Comparison of ENCODE assay signal across 12 cellular contexts in genomic region chr1:115373305-115373704, GRCh38. TPM values are rescaled to one million over a fixed set of nuclear protein-coding genes. Genes with fewer than 3 reads are reported as not detected.
DNase-seq lines count a peak whose midpoint lies in the region; ATAC-seq, FAIRE-seq and TF ChIP-seq lines count a peak whose summit lies in the region.
"Had no signal": no experiment of that assay in that cellular context is flagged by ENCODE, and none has a peak within 500 bp of the region (broad histone marks: within the 10 kb centered on the region; RNA-seq: fewer than 3 reads in every experiment).

No MANE protein-coding gene starts in this region.

- peaks cover 21% of the 10 kb centered on the region for H3K4me1 ChIP-seq in osteoblast (ENCODE audit: insufficient read depth, low read length)
- H3K4me1 ChIP-seq: stomach had no signal

- no peaks in the 10 kb centered on the region for H3K9me3 Mint-ChIP-seq in mesothelial cell of epicardium
- H3K9me3 Mint-ChIP-seq: dendritic cell treated with granulocyte-macrophage colony-stimulating factor and Interleukin-4, amounts not matched to agents 40 ng/mL and 50 ng/mL, for 4 days; IgD-negative memory B cell; nephron had no signal

- no peaks in the 10 kb centered on the region for H3K79me2 ChIP-seq in osteoblast (ENCODE audit: insufficient read depth, low read length)

- H3K27me3 ChIP-seq in bronchial epithelial cell (ENCODE audit: control insufficient read depth, insufficient read depth, low read length): no peaks in the 10 kb centered on the region
- H3K27me3 ChIP-seq in osteoblast (ENCODE audit: insufficient read depth, low read length): no peaks in the 10 kb centered on the region
- H3K27me3 ChIP-seq: stomach had no signal

- H3K9me3 ChIP-seq in osteoblast (ENCODE audit: low read depth, low read length): no peaks in the 10 kb centered on the region
- H3K9me3 ChIP-seq: stomach had no signal

- H3K36me3 Mint-ChIP-seq in mesothelial cell of epicardium: no peaks in the 10 kb centered on the region
- H3K36me3 Mint-ChIP-seq: IgD-negative memory B cell had no signal

- H3K36me3 ChIP-seq in bronchial epithelial cell (ENCODE audit: control insufficient read depth, insufficient read depth, low read length) (no peaks in the 10 kb centered on the region), osteoblast (ENCODE audit: insufficient read depth, low read length) (no peaks in the 10 kb centered on the region)
- H3K36me3 ChIP-seq: stomach had no signal

- H3K4me3 ChIP-seq in bronchial epithelial cell (ENCODE audit: low read depth, low read length) (no peak overlapping the region), osteoblast (ENCODE audit: insufficient read depth, low read length) (no peak overlapping the region)
- H3K4me3 ChIP-seq: stomach had no signal

- ATAC-seq in GM18498 (IDR thresholded peaks at IDR 0.05; ENCODE audit: unreplicated experiment): no peak

- no peak overlapping the region for H3K4me2 ChIP-seq in osteoblast (ENCODE audit: insufficient read depth, low read length)

- peak; percentile 94 for DNase-seq in GM04503 (ENCODE audit: low read depth)
- DNase-seq in NOMO-1 (lab: John Stamatoyannopoulos, UW; ENCODE audit: unreplicated experiment in 2 of 2): peak; percentile 26 to 74
- peak; percentile 91 for DNase-seq in bronchial epithelial cell (ENCODE audit: low read depth)
- peak; percentile 38 for DNase-seq in osteoblast (ENCODE audit: insufficient read length, low spot score, missing footprints)
- DNase-seq in mesothelial cell of epicardium (ENCODE audit: low spot score in 2 of 2, unreplicated experiment in 2 of 2): no peak
- no peak for DNase-seq in NCI-H2171 (lab: John Stamatoyannopoulos, UW)
- DNase-seq: NCI-H524 treated with DMSO at 0.1 percent for 48 hours, stomach had no signal

- no peaks in the 10 kb centered on the region for H3K4me1 Mint-ChIP-seq in mesothelial cell of epicardium
- H3K4me1 Mint-ChIP-seq: IgD-negative memory B cell, nephron had no signal

- H3K27me3 Mint-ChIP-seq in mesothelial cell of epicardium (ENCODE audit: low read depth): no peaks in the 10 kb centered on the region
- H3K27me3 Mint-ChIP-seq: IgD-negative memory B cell had no signal

- no peak for TF ChIP-seq CTCF in bronchial epithelial cell (IDR thresholded peaks at IDR 0.05; ENCODE audit: insufficient read depth, low read length, severe bottlenecking)
- TF ChIP-seq CTCF in osteoblast (IDR thresholded peaks at IDR 0.05; ENCODE audit: extremely low read depth, low read depth, low read length): no peak
- no peak for TF ChIP-seq CTCF in mesothelial cell of epicardium (IDR thresholded peaks at IDR 0.05; ENCODE audit: unreplicated experiment)

- peak overlapping the region; percentile 58 for H3K27ac ChIP-seq in osteoblast (ENCODE audit: low read depth, low read length)
- H3K27ac ChIP-seq: stomach had no signal

- no peaks in the 10 kb centered on the region for H4K20me1 ChIP-seq in osteoblast (ENCODE audit: insufficient read depth, low read length)

- H2AFZ ChIP-seq in osteoblast (ENCODE audit: low read length): peak overlapping the region; percentile 21

- no peak overlapping the region for H3K27ac Mint-ChIP-seq in mesothelial cell of epicardium
- H3K27ac Mint-ChIP-seq: dendritic cell treated with granulocyte-macrophage colony-stimulating factor and Interleukin-4, amounts not matched to agents 40 ng/mL and 50 ng/mL, for 4 days; IgD-negative memory B cell; nephron had no signal

- no peak overlapping the region for H3K4me3 Mint-ChIP-seq in mesothelial cell of epicardium
- H3K4me3 Mint-ChIP-seq: dendritic cell treated with granulocyte-macrophage colony-stimulating factor and Interleukin-4, amounts not matched to agents 40 ng/mL and 50 ng/mL, for 4 days; IgD-negative memory B cell; nephron had no signal

- FAIRE-seq in bronchial epithelial cell (lab: Jason Lieb, UNC): peak; percentile 79

RNA-seq across cellular contexts. Expression of gene NGF, which starts 35.3 kb away (rescaled TPM):
- 1.1 and 6.1 TPM in 2 replicates for total RNA-seq in bronchial epithelial cell
- 3.8 and 6.2 TPM in 2 replicates for total RNA-seq in osteoblast
- 4.2 to 4.6 TPM (median 4.5 TPM) in 3 replicates for total RNA-seq in mesothelial cell of epicardium

Comparison
In these comparisons a context has a peak if more than half of its experiments do, and no peak if none do; other contexts are left out.
1. DNase-seq: peak in GM04503 (single experiment), NOMO-1 (2 of 2), bronchial epithelial cell (single experiment) and osteoblast (single experiment); none in mesothelial cell of epicardium (0 of 2) and NCI-H2171 (single experiment).